ENCODE assay signal across 13 cellular contexts in genomic region chr3:190512666-190513065, GRCh38. TPM values are rescaled to one million over a fixed set of nuclear protein-coding genes. Genes with fewer than 3 reads are reported as not detected.
DNase-seq lines count a peak whose midpoint lies in the region; ATAC-seq and TF ChIP-seq lines count a peak whose summit lies in the region.
"Had no signal": no experiment of that assay in that cellular context is flagged by ENCODE, and none has a peak within 500 bp of the region (broad histone marks: within the 10 kb centered on the region; RNA-seq: fewer than 3 reads in every experiment).

No MANE protein-coding gene starts in this region.

- CTCF ChIA-PET in activated CD4-positive, alpha-beta T cell treated with anti-CD3 and anti-CD28 coated beads, Interleukin-2, amount 10 ng/mL, durations not matched to agents 7 days and 5 days (lab: Charles Lee), result interaction anchor here (1.1 to 1.8 kb wide), 5 partner anchors 61 to 187 kb away, joined by 3 to 9 read pairs (median 4); no protein-coding TSS in a partner anchor
- CTCF ChIA-PET in PC-9 (lab: Charles Lee), result no interaction called here

- H3K79me2 ChIP-seq in PC-9 (ENCODE audit: low read depth), result no peaks in the 10 kb centered on the region

- H3K27ac ChIP-seq in PC-9 (no peak overlapping the region), cingulate gyrus (ENCODE audit: low read depth, low read length) (peak overlapping the region; percentile 66), neutrophil (peak overlapping the region; percentile 89)

- no peak for TF ChIP-seq CTCF in PC-9 (conservative IDR thresholded peaks at IDR 0.05)
- TF ChIP-seq CTCF in neutrophil (IDR thresholded peaks at IDR 0.05), result no peak

- H3K27me3 ChIP-seq in PC-9 (ENCODE audit: insufficient read depth, low read depth) (no peaks in the 10 kb centered on the region), neutrophil (peaks cover 3% of the 10 kb centered on the region)

- ATAC-seq in GM19395 (IDR thresholded peaks at IDR 0.05; ENCODE audit: unreplicated experiment), result no peak

- intact Hi-C loops in PC-9 (cut with micrococcal nuclease; ENCODE audit: unreplicated experiment), result loop anchor here (1.0 to 10.0 kb wide), 5 partner anchors 54 to 725 kb away; partner anchors contain the start of gene CLDN1

- H3K4me1 ChIP-seq in PC-9 (replicated peaks; ENCODE audit: insufficient read depth) (peaks cover 23% of the 10 kb centered on the region), neutrophil (ENCODE audit: control insufficient read depth in 1 of 2, insufficient read depth in 1 of 2, low read depth in 1 of 2, low read length in 1 of 2) (peaks cover 22 to 27% of the 10 kb centered on the region in 2 experiments)

- no TSS peak for BruUV-seq in PC-9 (replicated peaks; lab: Mats Ljungman, UMichigan)

- H3K27me3 Mint-ChIP-seq in activated CD4-positive, alpha-beta T cell treated with anti-CD3 and anti-CD28 coated beads, Interleukin-2, amount 10 ng/mL, durations not matched to agents 7 days and 5 days, result peaks cover 2% of the 10 kb centered on the region

- H3K36me3 ChIP-seq in PC-9 (ENCODE audit: low read depth) (no peaks in the 10 kb centered on the region), neutrophil (no peaks in the 10 kb centered on the region)

- peak overlapping the region; percentile 81 for H2AFZ ChIP-seq in PC-9

- H3K27ac Mint-ChIP-seq in activated CD4-positive, alpha-beta T cell treated with anti-CD3 and anti-CD28 coated beads, Interleukin-2, amount 10 ng/mL, durations not matched to agents 7 days and 5 days, result peak overlapping the region; percentile 92

- H3F3A ChIP-seq in PC-9 (ENCODE audit: insufficient read depth, low read depth), result peaks cover 16% of the 10 kb centered on the region; the same call in 1 of the 2 replicates

- DNase-seq in activated CD4-positive, alpha-beta T cell treated with anti-CD3 and anti-CD28 coated beads, Interleukin-2, amount 10 ng/mL, durations not matched to agents 7 days and 5 days, result no peak
- no peak for DNase-seq in activated CD4-positive, alpha-beta T cell treated with anti-CD3 and anti-CD28 coated beads, Interleukin-2, amount 50 U/mL, for 48 hours
- DNase-seq in PC-9 (no peak), NCI-H226 (no peak), globus pallidus (ENCODE audit: low spot score) (no peak)
- DNase-seq: activated CD4-positive, alpha-beta T cell treated with anti-CD3 and anti-CD28 coated beads, Interleukin-2, amount 50 U/mL, for 1 hour; DMS79; NCI-H1436 treated with DMSO at 0.1 percent for 48 hours; occipital lobe; stimulated activated CD4-positive, alpha-beta T cell treated with anti-CD3 and anti-CD28 coated beads, Interleukin-12 subunit alpha, Interleukin-12 subunit beta, amount 100 ng/mL, for 4 hours had no signal

- H3K4me3 ChIP-seq in PC-9 (no peak overlapping the region), neutrophil (ENCODE audit: low read depth in 1 of 2, low read length in 1 of 2) (peak overlapping the region; percentile 87 to 95)

- H4K20me1 ChIP-seq in PC-9 (ENCODE audit: insufficient read depth), result no peaks in the 10 kb centered on the region

- H3K9me2 ChIP-seq in PC-9 (ENCODE audit: insufficient read depth), result no peaks in the 10 kb centered on the region

- H3K9me3 ChIP-seq in PC-9 (ENCODE audit: insufficient read depth, low read depth) (no peaks in the 10 kb centered on the region), neutrophil (no peaks in the 10 kb centered on the region)

- peaks cover 12% of the 10 kb centered on the region for H3K36me3 Mint-ChIP-seq in activated CD4-positive, alpha-beta T cell treated with anti-CD3 and anti-CD28 coated beads, Interleukin-2, amount 10 ng/mL, durations not matched to agents 7 days and 5 days (ENCODE audit: low read depth)

- H3K4me3 Mint-ChIP-seq in activated CD4-positive, alpha-beta T cell treated with anti-CD3 and anti-CD28 coated beads, Interleukin-2, amount 10 ng/mL, durations not matched to agents 7 days and 5 days, result peak overlapping the region; percentile 76

- POLR2A ChIA-PET in activated CD4-positive, alpha-beta T cell treated with anti-CD3 and anti-CD28 coated beads, Interleukin-2, amount 10 ng/mL, durations not matched to agents 7 days and 5 days (lab: Charles Lee), result interaction anchor here (1.4 kb wide), 1 partner anchor 64 kb away, joined by 4 read pairs; no protein-coding TSS in a partner anchor
- POLR2A ChIA-PET in PC-9 (lab: Charles Lee; ENCODE audit: unreplicated experiment), result no interaction called here

- peak overlapping the region; percentile 88; the same call in 1 of the 2 replicates for H3K4me2 ChIP-seq in PC-9

- no peaks in the 10 kb centered on the region for H3K9me3 Mint-ChIP-seq in activated CD4-positive, alpha-beta T cell treated with anti-CD3 and anti-CD28 coated beads, Interleukin-2, amount 10 ng/mL, durations not matched to agents 7 days and 5 days

- H3K4me1 Mint-ChIP-seq in activated CD4-positive, alpha-beta T cell treated with anti-CD3 and anti-CD28 coated beads, Interleukin-2, amount 10 ng/mL, durations not matched to agents 7 days and 5 days, result peaks cover 32% of the 10 kb centered on the region

RNA-seq across cellular contexts. Expression of gene IL1RAP, which starts 1.2 kb away (rescaled TPM):
- total RNA-seq in activated CD4-positive, alpha-beta T cell treated with anti-CD3 and anti-CD28 coated beads, Interleukin-2, amount 10 ng/mL, durations not matched to agents 7 days and 5 days, result 1 to 10 TPM; 7.2 to 8.2 TPM
- 8.4 and 13.3 TPM in 2 replicates for total RNA-seq in PC-9 (2021)
